1 cellular context compared by ENCODE assay signal in genomic region chr10:11002485-11002884, GRCh38.
TF ChIP-seq lines count a peak whose summit lies in the region.

No MANE protein-coding gene starts in this region.

TF ChIP-seq in IMR-90, 13 proteins besides CTCF, POLR2A, EP300 and RAD21:
- TF ChIP-seq NFE2L2 (IDR thresholded peaks at IDR 0.05; ENCODE audit: low read depth, low read length) = no peak
- TF ChIP-seq ELK1 (IDR thresholded peaks at IDR 0.05; ENCODE audit: borderline replicate concordance, low read depth, low read length) = no peak
- no peak for TF ChIP-seq MXI1 (IDR thresholded peaks at IDR 0.05; ENCODE audit: borderline replicate concordance, low read depth, low read length)
- TF ChIP-seq RCOR1 (IDR thresholded peaks at IDR 0.05; ENCODE audit: insufficient replicate concordance, low read length) = no peak
- TF ChIP-seq RFX5 (IDR thresholded peaks at IDR 0.05; ENCODE audit: low read depth, low read length) = no peak
- no peak for TF ChIP-seq FOS (IDR thresholded peaks at IDR 0.05; ENCODE audit: low read depth, low read length)
- TF ChIP-seq MAZ (IDR thresholded peaks at IDR 0.05; ENCODE audit: borderline replicate concordance, low read depth, low read length) = no peak
- TF ChIP-seq SMC3 (IDR thresholded peaks at IDR 0.05; ENCODE audit: low read depth, low read length) = no peak
- TF ChIP-seq USF2 (IDR thresholded peaks at IDR 0.05; ENCODE audit: low read depth, low read length) = no peak
- no peak for TF ChIP-seq MAFK (IDR thresholded peaks at IDR 0.05; ENCODE audit: low read depth, low read length)
- no peak for TF ChIP-seq BHLHE40 (IDR thresholded peaks at IDR 0.05; ENCODE audit: low read depth, low read length)
- TF ChIP-seq CHD1 (IDR thresholded peaks at IDR 0.05; ENCODE audit: low read depth, low read length) = no peak
- TF ChIP-seq CEBPB (IDR thresholded peaks at IDR 0.05; ENCODE audit: low read depth, low read length) = no peak
